In the genomic region with DNA sequence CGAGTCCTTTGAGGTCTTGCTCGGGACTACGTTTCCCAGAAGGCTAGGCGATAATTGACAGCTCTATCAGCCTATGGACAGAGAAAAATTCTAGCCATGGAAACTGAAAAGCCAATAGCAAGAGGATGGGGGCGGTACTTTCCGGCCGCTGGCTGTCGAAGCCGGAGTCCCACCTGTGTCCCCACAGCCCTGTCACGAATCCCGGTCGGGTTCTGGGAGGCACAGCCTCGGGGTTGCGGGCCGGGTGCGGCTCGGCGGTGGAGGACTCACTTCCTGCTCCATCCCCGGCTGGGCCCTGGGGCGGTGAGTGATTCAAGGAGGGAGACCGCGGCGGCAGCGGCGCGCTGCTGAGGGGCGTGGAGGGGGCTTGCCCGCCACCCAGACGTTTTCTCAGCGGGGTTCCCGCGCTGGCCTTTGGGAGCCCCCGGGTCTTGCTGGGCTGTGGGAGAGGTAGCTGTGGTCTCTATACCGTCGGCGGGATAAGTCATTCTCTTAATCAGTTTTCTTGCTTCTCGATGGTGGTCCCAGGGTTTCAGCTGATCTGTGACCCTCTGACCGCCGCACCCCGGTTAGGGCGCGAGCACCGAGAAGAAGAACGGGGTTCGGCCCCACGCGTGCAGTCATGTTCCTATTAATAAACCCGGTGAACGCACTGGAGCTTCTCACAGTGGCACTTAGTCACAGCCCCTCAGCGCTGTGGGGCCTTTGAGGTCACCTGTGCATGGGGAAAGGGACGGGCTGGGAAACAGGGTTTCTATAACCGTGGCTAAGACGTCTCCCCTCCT, we compare ENCODE assay signal across 1 cellular context.
TF ChIP-seq lines count a peak whose summit lies in the region.

A gene (plus strand): TSS at position 176 of the 785 bp plus-strand sequence. CDS start 2,377 bp downstream, outside the sequence.

TF ChIP-seq in HepG2, 621 proteins besides CTCF, POLR2A, EP300 and RAD21 (continued from another document and continues in another):
- TF ChIP-seq, protein P1, sequence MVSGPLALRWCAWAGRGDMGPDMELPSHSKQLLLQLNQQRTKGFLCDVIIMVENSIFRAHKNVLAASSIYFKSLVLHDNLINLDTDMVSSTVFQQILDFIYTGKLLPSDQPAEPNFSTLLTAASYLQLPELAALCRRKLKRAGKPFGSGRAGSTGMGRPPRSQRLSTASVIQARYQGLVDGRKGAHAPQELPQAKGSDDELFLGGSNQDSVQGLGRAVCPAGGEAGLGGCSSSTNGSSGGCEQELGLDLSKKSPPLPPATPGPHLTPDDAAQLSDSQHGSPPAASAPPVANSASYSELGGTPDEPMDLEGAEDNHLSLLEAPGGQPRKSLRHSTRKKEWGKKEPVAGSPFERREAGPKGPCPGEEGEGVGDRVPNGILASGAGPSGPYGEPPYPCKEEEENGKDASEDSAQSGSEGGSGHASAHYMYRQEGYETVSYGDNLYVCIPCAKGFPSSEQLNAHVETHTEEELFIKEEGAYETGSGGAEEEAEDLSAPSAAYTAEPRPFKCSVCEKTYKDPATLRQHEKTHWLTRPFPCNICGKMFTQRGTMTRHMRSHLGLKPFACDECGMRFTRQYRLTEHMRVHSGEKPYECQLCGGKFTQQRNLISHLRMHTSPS (CRISPR knock-in tag; IDR thresholded peaks at IDR 0.05; ENCODE audit: low read depth), result no peak
- TF ChIP-seq, protein P2, sequence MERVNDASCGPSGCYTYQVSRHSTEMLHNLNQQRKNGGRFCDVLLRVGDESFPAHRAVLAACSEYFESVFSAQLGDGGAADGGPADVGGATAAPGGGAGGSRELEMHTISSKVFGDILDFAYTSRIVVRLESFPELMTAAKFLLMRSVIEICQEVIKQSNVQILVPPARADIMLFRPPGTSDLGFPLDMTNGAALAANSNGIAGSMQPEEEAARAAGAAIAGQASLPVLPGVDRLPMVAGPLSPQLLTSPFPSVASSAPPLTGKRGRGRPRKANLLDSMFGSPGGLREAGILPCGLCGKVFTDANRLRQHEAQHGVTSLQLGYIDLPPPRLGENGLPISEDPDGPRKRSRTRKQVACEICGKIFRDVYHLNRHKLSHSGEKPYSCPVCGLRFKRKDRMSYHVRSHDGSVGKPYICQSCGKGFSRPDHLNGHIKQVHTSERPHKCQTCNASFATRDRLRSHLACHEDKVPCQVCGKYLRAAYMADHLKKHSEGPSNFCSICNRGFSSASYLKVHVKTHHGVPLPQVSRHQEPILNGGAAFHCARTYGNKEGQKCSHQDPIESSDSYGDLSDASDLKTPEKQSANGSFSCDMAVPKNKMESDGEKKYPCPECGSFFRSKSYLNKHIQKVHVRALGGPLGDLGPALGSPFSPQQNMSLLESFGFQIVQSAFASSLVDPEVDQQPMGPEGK (CRISPR knock-in tag; IDR thresholded peaks at IDR 0.05), result no peak; the same call in 1 of the 2 replicates
- no peak for TF ChIP-seq NFKBIZ (CRISPR knock-in tag; IDR thresholded peaks at IDR 0.05)
- TF ChIP-seq ZNF782 (CRISPR knock-in tag; IDR thresholded peaks at IDR 0.05; ENCODE audit: borderline replicate concordance), result no peak; the same call in 1 of the 2 replicates
- TF ChIP-seq ZFP37 (CRISPR knock-in tag; IDR thresholded peaks at IDR 0.05; ENCODE audit: borderline replicate concordance), result no peak
- no peak for TF ChIP-seq MYNN (CRISPR knock-in tag; IDR thresholded peaks at IDR 0.05; ENCODE audit: low read depth)
- peak; percentile 47; the same call in 1 of the 2 replicates for TF ChIP-seq MIXL1 (CRISPR knock-in tag; IDR thresholded peaks at IDR 0.05)
- TF ChIP-seq GZF1 (CRISPR knock-in tag; IDR thresholded peaks at IDR 0.05), result no peak
- TF ChIP-seq ZIK1 (CRISPR knock-in tag; IDR thresholded peaks at IDR 0.05; ENCODE audit: borderline replicate concordance, low read depth), result no peak
- TF ChIP-seq, protein P3, sequence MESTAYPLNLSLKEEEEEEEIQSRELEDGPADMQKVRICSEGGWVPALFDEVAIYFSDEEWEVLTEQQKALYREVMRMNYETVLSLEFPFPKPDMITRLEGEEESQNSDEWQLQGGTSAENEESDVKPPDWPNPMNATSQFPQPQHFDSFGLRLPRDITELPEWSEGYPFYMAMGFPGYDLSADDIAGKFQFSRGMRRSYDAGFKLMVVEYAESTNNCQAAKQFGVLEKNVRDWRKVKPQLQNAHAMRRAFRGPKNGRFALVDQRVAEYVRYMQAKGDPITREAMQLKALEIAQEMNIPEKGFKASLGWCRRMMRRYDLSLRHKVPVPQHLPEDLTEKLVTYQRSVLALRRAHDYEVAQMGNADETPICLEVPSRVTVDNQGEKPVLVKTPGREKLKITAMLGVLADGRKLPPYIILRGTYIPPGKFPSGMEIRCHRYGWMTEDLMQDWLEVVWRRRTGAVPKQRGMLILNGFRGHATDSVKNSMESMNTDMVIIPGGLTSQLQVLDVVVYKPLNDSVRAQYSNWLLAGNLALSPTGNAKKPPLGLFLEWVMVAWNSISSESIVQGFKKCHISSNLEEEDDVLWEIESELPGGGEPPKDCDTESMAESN (CRISPR knock-in tag; conservative IDR thresholded peaks at IDR 0.05), result 0 out of 2 replicates have a peak, but pooled peaks have one; percentile 53
- TF ChIP-seq, protein P4, sequence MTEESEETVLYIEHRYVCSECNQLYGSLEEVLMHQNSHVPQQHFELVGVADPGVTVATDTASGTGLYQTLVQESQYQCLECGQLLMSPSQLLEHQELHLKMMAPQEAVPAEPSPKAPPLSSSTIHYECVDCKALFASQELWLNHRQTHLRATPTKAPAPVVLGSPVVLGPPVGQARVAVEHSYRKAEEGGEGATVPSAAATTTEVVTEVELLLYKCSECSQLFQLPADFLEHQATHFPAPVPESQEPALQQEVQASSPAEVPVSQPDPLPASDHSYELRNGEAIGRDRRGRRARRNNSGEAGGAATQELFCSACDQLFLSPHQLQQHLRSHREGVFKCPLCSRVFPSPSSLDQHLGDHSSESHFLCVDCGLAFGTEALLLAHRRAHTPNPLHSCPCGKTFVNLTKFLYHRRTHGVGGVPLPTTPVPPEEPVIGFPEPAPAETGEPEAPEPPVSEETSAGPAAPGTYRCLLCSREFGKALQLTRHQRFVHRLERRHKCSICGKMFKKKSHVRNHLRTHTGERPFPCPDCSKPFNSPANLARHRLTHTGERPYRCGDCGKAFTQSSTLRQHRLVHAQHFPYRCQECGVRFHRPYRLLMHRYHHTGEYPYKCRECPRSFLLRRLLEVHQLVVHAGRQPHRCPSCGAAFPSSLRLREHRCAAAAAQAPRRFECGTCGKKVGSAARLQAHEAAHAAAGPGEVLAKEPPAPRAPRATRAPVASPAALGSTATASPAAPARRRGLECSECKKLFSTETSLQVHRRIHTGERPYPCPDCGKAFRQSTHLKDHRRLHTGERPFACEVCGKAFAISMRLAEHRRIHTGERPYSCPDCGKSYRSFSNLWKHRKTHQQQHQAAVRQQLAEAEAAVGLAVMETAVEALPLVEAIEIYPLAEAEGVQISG (CRISPR knock-in tag; IDR thresholded peaks at IDR 0.05), result 0 out of 2 replicates have a peak, but pooled peaks have one; percentile 31
- TF ChIP-seq ZNF749 (CRISPR knock-in tag; IDR thresholded peaks at IDR 0.05; ENCODE audit: borderline replicate concordance), result no peak
- peak; percentile 56; the same call in 1 of the 2 replicates for TF ChIP-seq TAF1 (CRISPR knock-in tag; IDR thresholded peaks at IDR 0.05)
- peak; percentile 42; the same call in 1 of the 2 replicates for TF ChIP-seq ZNF350 (CRISPR knock-in tag; IDR thresholded peaks at IDR 0.05; ENCODE audit: borderline replicate concordance, low read depth)
- TF ChIP-seq NFRKB (IDR thresholded peaks at IDR 0.05), result no peak
- peak; percentile 60 for TF ChIP-seq CREM (IDR thresholded peaks at IDR 0.05)
- TF ChIP-seq CREM (CRISPR knock-in tag; IDR thresholded peaks at IDR 0.05), result no peak
- TF ChIP-seq, protein P5, sequence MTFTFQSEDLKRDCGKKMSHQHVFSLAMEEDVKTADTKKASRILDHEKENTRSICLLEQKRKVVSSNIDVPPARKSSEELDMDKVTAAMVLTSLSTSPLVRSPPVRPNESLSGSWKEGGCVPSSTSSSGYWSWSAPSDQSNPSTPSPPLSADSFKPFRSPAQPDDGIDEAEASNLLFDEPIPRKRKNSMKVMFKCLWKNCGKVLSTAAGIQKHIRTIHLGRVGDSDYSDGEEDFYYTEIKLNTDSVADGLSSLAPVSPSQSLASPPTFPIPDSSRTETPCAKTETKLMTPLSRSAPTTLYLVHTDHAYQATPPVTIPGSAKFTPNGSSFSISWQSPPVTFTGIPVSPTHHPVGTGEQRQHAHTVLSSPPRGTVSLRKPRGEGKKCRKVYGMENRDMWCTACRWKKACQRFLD (CRISPR knock-in tag; IDR thresholded peaks at IDR 0.05; ENCODE audit: borderline replicate concordance), result no peak
- TF ChIP-seq SOX13 (IDR thresholded peaks at IDR 0.05), result no peak
- TF ChIP-seq SOX13 (CRISPR knock-in tag; conservative IDR thresholded peaks at IDR 0.05 in 1 of 2, IDR thresholded peaks at IDR 0.05 in 1 of 2), result no peak
- no peak for TF ChIP-seq NFE2L2 (IDR thresholded peaks at IDR 0.05; ENCODE audit: low read length)
- no peak; the same call in 1 of the 2 replicates for TF ChIP-seq KDM5B (CRISPR knock-in tag; IDR thresholded peaks at IDR 0.05; ENCODE audit: borderline replicate concordance)
- TF ChIP-seq POLR2AphosphoS5 (IDR thresholded peaks at IDR 0.05; ENCODE audit: low read depth, low read length), result peak; percentile 40; the same call in 1 of the 2 replicates
- TF ChIP-seq RBAK (CRISPR knock-in tag; IDR thresholded peaks at IDR 0.05), result no peak
- no peak for TF ChIP-seq ZNF383 (CRISPR knock-in tag; IDR thresholded peaks at IDR 0.05; ENCODE audit: borderline replicate concordance)
- no peak for TF ChIP-seq HMG20A (CRISPR knock-in tag; IDR thresholded peaks at IDR 0.05; ENCODE audit: borderline replicate concordance)
- no peak for TF ChIP-seq ZNF207 (IDR thresholded peaks at IDR 0.05; ENCODE audit: borderline replicate concordance)
- no peak for TF ChIP-seq NR2F2 (IDR thresholded peaks at IDR 0.05; ENCODE audit: borderline replicate concordance, low read depth)
- TF ChIP-seq NFIC (IDR thresholded peaks at IDR 0.05; ENCODE audit: low read length), result no peak
- no peak for TF ChIP-seq ZNF629 (CRISPR knock-in tag; conservative IDR thresholded peaks at IDR 0.05)
- no peak for TF ChIP-seq ZNF773 (CRISPR knock-in tag; IDR thresholded peaks at IDR 0.05; ENCODE audit: borderline replicate concordance)
- peak; percentile 64 for TF ChIP-seq ASH2L (IDR thresholded peaks at IDR 0.05; ENCODE audit: insufficient read length, low read depth, low read length)
- peak; percentile 68 for TF ChIP-seq GABPA (IDR thresholded peaks at IDR 0.05; ENCODE audit: low read depth, low read length)
- TF ChIP-seq GABPA (CRISPR knock-in tag; IDR thresholded peaks at IDR 0.05; ENCODE audit: low read depth), result peak; percentile 95
- no peak for TF ChIP-seq XBP1 (CRISPR knock-in tag; IDR thresholded peaks at IDR 0.05)
- peak; percentile 34; the same call in 1 of the 2 replicates for TF ChIP-seq ELF1 (CRISPR knock-in tag; IDR thresholded peaks at IDR 0.05)
- TF ChIP-seq, protein P6, sequence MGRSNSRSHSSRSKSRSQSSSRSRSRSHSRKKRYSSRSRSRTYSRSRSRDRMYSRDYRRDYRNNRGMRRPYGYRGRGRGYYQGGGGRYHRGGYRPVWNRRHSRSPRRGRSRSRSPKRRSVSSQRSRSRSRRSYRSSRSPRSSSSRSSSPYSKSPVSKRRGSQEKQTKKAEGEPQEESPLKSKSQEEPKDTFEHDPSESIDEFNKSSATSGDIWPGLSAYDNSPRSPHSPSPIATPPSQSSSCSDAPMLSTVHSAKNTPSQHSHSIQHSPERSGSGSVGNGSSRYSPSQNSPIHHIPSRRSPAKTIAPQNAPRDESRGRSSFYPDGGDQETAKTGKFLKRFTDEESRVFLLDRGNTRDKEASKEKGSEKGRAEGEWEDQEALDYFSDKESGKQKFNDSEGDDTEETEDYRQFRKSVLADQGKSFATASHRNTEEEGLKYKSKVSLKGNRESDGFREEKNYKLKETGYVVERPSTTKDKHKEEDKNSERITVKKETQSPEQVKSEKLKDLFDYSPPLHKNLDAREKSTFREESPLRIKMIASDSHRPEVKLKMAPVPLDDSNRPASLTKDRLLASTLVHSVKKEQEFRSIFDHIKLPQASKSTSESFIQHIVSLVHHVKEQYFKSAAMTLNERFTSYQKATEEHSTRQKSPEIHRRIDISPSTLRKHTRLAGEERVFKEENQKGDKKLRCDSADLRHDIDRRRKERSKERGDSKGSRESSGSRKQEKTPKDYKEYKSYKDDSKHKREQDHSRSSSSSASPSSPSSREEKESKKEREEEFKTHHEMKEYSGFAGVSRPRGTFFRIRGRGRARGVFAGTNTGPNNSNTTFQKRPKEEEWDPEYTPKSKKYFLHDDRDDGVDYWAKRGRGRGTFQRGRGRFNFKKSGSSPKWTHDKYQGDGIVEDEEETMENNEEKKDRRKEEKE (IDR thresholded peaks at IDR 0.05), result no peak
- TF ChIP-seq, protein P7, sequence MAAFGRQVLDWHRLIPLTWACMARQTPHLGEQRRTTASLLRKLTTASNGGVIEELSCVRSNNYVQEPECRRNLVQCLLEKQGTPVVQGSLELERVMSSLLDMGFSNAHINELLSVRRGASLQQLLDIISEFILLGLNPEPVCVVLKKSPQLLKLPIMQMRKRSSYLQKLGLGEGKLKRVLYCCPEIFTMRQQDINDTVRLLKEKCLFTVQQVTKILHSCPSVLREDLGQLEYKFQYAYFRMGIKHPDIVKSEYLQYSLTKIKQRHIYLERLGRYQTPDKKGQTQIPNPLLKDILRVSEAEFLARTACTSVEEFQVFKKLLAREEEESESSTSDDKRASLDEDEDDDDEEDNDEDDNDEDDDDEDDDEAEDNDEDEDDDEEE (CRISPR knock-in tag; IDR thresholded peaks at IDR 0.05), result peak; percentile 22; the same call in 1 of the 2 replicates
- 0 out of 2 replicates have a peak, but pooled peaks have one; percentile 55 for TF ChIP-seq ZNF33B (CRISPR knock-in tag; IDR thresholded peaks at IDR 0.05)
- no peak for TF ChIP-seq U2AF2 (IDR thresholded peaks at IDR 0.05; ENCODE audit: low read depth, low read length)
- no peak for TF ChIP-seq PAX8 (CRISPR knock-in tag; IDR thresholded peaks at IDR 0.05; ENCODE audit: borderline replicate concordance)
- 0 out of 2 replicates have a peak, but pooled peaks have one; percentile 36 for TF ChIP-seq ZSCAN30 (CRISPR knock-in tag; IDR thresholded peaks at IDR 0.05)
- TF ChIP-seq, protein P8, sequence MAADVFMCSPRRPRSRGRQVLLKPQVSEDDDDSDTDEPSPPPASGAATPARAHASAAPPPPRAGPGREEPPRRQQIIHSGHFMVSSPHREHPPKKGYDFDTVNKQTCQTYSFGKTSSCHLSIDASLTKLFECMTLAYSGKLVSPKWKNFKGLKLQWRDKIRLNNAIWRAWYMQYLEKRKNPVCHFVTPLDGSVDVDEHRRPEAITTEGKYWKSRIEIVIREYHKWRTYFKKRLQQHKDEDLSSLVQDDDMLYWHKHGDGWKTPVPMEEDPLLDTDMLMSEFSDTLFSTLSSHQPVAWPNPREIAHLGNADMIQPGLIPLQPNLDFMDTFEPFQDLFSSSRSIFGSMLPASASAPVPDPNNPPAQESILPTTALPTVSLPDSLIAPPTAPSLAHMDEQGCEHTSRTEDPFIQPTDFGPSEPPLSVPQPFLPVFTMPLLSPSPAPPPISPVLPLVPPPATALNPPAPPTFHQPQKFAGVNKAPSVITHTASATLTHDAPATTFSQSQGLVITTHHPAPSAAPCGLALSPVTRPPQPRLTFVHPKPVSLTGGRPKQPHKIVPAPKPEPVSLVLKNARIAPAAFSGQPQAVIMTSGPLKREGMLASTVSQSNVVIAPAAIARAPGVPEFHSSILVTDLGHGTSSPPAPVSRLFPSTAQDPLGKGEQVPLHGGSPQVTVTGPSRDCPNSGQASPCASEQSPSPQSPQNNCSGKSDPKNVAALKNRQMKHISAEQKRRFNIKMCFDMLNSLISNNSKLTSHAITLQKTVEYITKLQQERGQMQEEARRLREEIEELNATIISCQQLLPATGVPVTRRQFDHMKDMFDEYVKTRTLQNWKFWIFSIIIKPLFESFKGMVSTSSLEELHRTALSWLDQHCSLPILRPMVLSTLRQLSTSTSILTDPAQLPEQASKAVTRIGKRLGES (CRISPR knock-in tag; IDR thresholded peaks at IDR 0.05; ENCODE audit: borderline replicate concordance), result no peak
